8 cellular contexts compared by ENCODE assay signal in genomic region chr15:78177447-78177873, GRCh38. TPM values are rescaled to one million over a fixed set of nuclear protein-coding genes. Genes with fewer than 3 reads are reported as not detected.
DNase-seq lines count a peak whose midpoint lies in the region; ATAC-seq and TF ChIP-seq lines count a peak whose summit lies in the region.

No MANE protein-coding gene starts in this region.

- no peak overlapping the region for H3K18ac ChIP-seq in neuronal stem cell (ENCODE audit: low read length)

- TF ChIP-seq POLR2A in vagina (IDR thresholded peaks at IDR 0.05): no peak

- H3K9me3 Mint-ChIP-seq in Calu3 (ENCODE audit: low read depth, unreplicated experiment) (no peaks in the 10 kb centered on the region), WTC11 (no peaks in the 10 kb centered on the region)

- H2AK5ac ChIP-seq in neuronal stem cell (ENCODE audit: low read depth, low read length): no peak overlapping the region

- H3K27ac Mint-ChIP-seq in Calu3 (ENCODE audit: unreplicated experiment) (no peak overlapping the region), WTC11 (no peak overlapping the region)

- H4K91ac ChIP-seq in neuronal stem cell (ENCODE audit: low read depth, low read length, poor library complexity): no peak overlapping the region

- no peak overlapping the region for H3K14ac ChIP-seq in neuronal stem cell (ENCODE audit: low read length)

- no peaks in the 10 kb centered on the region for H3K27me3 ChIP-seq in neuronal stem cell (ENCODE audit: control insufficient read depth in 3 of 3, insufficient read depth in 3 of 3, low read depth in 1 of 3, low read length in 3 of 3)
- no peaks in the 10 kb centered on the region for H3K27me3 ChIP-seq in vagina

- H3K36me3 ChIP-seq in neuronal stem cell (replicated peaks in 1 of 2; ENCODE audit: control insufficient read depth in 2 of 2, insufficient read depth in 2 of 2, low read length in 2 of 2) (peaks cover 0 to 3% of the 10 kb centered on the region in 2 donors), vagina (no peaks in the 10 kb centered on the region)

- no peak overlapping the region for H3K23ac ChIP-seq in neuronal stem cell (ENCODE audit: low read depth, low read length, poor library complexity)

- no peak overlapping the region for H2AFZ ChIP-seq in neuronal stem cell (ENCODE audit: low read length)

- no peak overlapping the region for H3K9ac ChIP-seq in neuronal stem cell (ENCODE audit: low read depth, low read length, poor library complexity)

- H3K4me1 ChIP-seq in neuronal stem cell (ENCODE audit: control insufficient read depth in 2 of 2, insufficient read depth in 1 of 2, low read depth in 1 of 2, low read length in 2 of 2): no peaks in the 10 kb centered on the region
- no peaks in the 10 kb centered on the region for H3K4me1 ChIP-seq in vagina

- H2BK12ac ChIP-seq in neuronal stem cell (ENCODE audit: low read length): no peak overlapping the region

- no peaks in the 10 kb centered on the region for H3K27me3 Mint-ChIP-seq in Calu3 (ENCODE audit: unreplicated experiment)
- no peaks in the 10 kb centered on the region for H3K27me3 Mint-ChIP-seq in WTC11 (ENCODE audit: low read depth)

- no peak overlapping the region for H2BK120ac ChIP-seq in neuronal stem cell (ENCODE audit: low read depth, low read length)

- POLR2A ChIA-PET in WTC11 (lab: Charles Lee): no interaction called here

- H3K4me3 ChIP-seq in fibroblast of mammary gland (ENCODE audit: control insufficient read depth, low read depth, low read length): no peak overlapping the region
- H3K4me3 ChIP-seq in neuronal stem cell (ENCODE audit: low read length in 2 of 2): no peak overlapping the region
- no peak overlapping the region for H3K4me3 ChIP-seq in vagina

- DNase-seq in Calu3 (peak; percentile 72), HUDEP-2 (lab: John Stamatoyannopoulos, UW; ENCODE audit: unreplicated experiment in 76 of 76) (peak in 41 of 76 experiments; percentile 4 to 51 (median 28)), WTC11 (ENCODE audit: low spot score) (peak; percentile 87), fibroblast of mammary gland (ENCODE audit: low read depth) (peak; percentile 10), neuronal stem cell (ENCODE audit: low spot score) (peak; percentile 39), NCI-H2196 treated with DMSO at 0.1 percent for 48 hours (lab: John Stamatoyannopoulos, UW; ENCODE audit: unreplicated experiment) (no peak), vagina (ENCODE audit: extremely low spot score in 2 of 2) (no peak)

- no peak overlapping the region for H3K4me2 ChIP-seq in neuronal stem cell (ENCODE audit: insufficient read depth, low read length, poor library complexity, severe bottlenecking)

- intact Hi-C loops in Calu3 (cut with micrococcal nuclease; ENCODE audit: unreplicated experiment) (loop anchor here (1.0 to 5.0 kb wide), 2 partner anchors 45 to 64 kb away; partner anchors contain the start of gene CIB2), vagina (cut with DNase I) (no loop called here)

- no peaks in the 10 kb centered on the region for H3K9me3 ChIP-seq in neuronal stem cell (replicated peaks in 1 of 2; ENCODE audit: control insufficient read depth in 2 of 2, insufficient read depth in 1 of 2, low read depth in 1 of 2, low read length in 2 of 2)
- no peaks in the 10 kb centered on the region for H3K9me3 ChIP-seq in vagina

- TF ChIP-seq CTCF in Calu3 (IDR thresholded peaks at IDR 0.05; ENCODE audit: unreplicated experiment) (peak; percentile 93), WTC11 (IDR thresholded peaks at IDR 0.05) (peak; percentile 70), fibroblast of mammary gland (conservative IDR thresholded peaks at IDR 0.05; ENCODE audit: control insufficient read depth, insufficient read depth, low read depth, low read length) (peak; percentile 62), vagina (IDR thresholded peaks at IDR 0.05) (peak in 1 of 3 experiments; percentile 29)

- H3K4me1 Mint-ChIP-seq in Calu3 (ENCODE audit: low read depth, unreplicated experiment): no peaks in the 10 kb centered on the region
- peaks cover under 1% of the 10 kb centered on the region; the same call in 1 of the 2 replicates for H3K4me1 Mint-ChIP-seq in WTC11

- H3K4ac ChIP-seq in neuronal stem cell (ENCODE audit: low read length): no peak overlapping the region

- no peak overlapping the region for H3K4me3 Mint-ChIP-seq in Calu3 (ENCODE audit: low read depth, unreplicated experiment)
- H3K4me3 Mint-ChIP-seq in WTC11: no peak overlapping the region

- no peak overlapping the region for H2BK15ac ChIP-seq in neuronal stem cell (ENCODE audit: low read length)

- H3K27ac ChIP-seq in neuronal stem cell (replicated peaks; ENCODE audit: low read length) (no peak overlapping the region), vagina (no peak overlapping the region)

- WGBS in neuronal stem cell (ENCODE audit: extremely low coverage in 2 of 2, insufficient read length in 2 of 2, insufficient replicate concordance in 1 of 2), 2 donors: no CpG with 5 or more reads among the region's 12 CpGs

- H3K79me1 ChIP-seq in neuronal stem cell (ENCODE audit: low read depth, low read length): peaks cover 2% of the 10 kb centered on the region

- ATAC-seq in WTC11: peak; percentile 97
- no peak for ATAC-seq in GM21529 (IDR thresholded peaks at IDR 0.05; ENCODE audit: unreplicated experiment)

- BruUV-seq in Calu3 (replicated peaks; lab: Mats Ljungman, UMichigan): no TSS peak

- no peak overlapping the region for H2BK5ac ChIP-seq in neuronal stem cell (ENCODE audit: low read length)

- no peaks in the 10 kb centered on the region for H3K36me3 Mint-ChIP-seq in Calu3 (ENCODE audit: insufficient read depth, unreplicated experiment)
- H3K36me3 Mint-ChIP-seq in WTC11: peaks cover 4% of the 10 kb centered on the region

- H4K8ac ChIP-seq in neuronal stem cell (ENCODE audit: low read depth, low read length): no peak overlapping the region

- CTCF ChIA-PET in Calu3 (lab: Charles Lee): interaction anchor here (0.6 to 3.0 kb wide), 5 partner anchors 18 to 64 kb away, joined by 3 to 18 read pairs (median 5); partner anchors contain the start of genes CIB2 and IDH3A
- CTCF ChIA-PET in WTC11 (lab: Charles Lee): interaction anchor here (0.6 to 3.2 kb wide), 8 partner anchors 18 to 619 kb away, joined by 3 to 21 read pairs (median 7); partner anchors contain the start of genes CIB2 and SH2D7

TF ChIP-seq in WTC11, 78 proteins besides CTCF, POLR2A, EP300 and RAD21:
- peak; percentile 64; the same call in 1 of the 2 replicates for TF ChIP-seq ZNF121 (CRISPR knock-in tag; IDR thresholded peaks at IDR 0.05)
- peak; percentile 36; the same call in 1 of the 2 replicates for TF ChIP-seq TEAD1 (CRISPR knock-in tag; IDR thresholded peaks at IDR 0.05)
- TF ChIP-seq IRF1 (CRISPR knock-in tag; IDR thresholded peaks at IDR 0.05): no peak
- 0 out of 2 replicates have a peak, but pooled peaks have one; percentile 18 for TF ChIP-seq ARID4B (CRISPR knock-in tag; IDR thresholded peaks at IDR 0.05; ENCODE audit: borderline replicate concordance)

RNA-seq across cellular contexts. Expression of gene IDH3A, which starts 28.3 kb away (rescaled TPM):
- total RNA-seq in Calu3 (2022): 96.1 and 111 TPM in 2 replicates
- total RNA-seq in WTC11 (2021): 37.8 to 56.6 TPM (median 38.5 TPM) in 3 replicates
- 8.8 TPM for polyA plus RNA-seq in neuronal stem cell (2013, experiment 1 of 2)
- polyA plus RNA-seq in neuronal stem cell (2013, experiment 2 of 2): 7.7 TPM
- total RNA-seq in vagina: 60.2 TPM

RNA-seq across cellular contexts. Expression of gene CIB2, which starts 46.2 kb away (rescaled TPM):
- total RNA-seq in Calu3 (2022) (15.1 and 15.7 TPM in 2 replicates), WTC11 (2021) (45.2 to 56.4 TPM (median 56.2 TPM) in 3 replicates), vagina (13.0 TPM)
- 47.7 TPM for polyA plus RNA-seq in neuronal stem cell (2013, experiment 1 of 2)
- 46.0 TPM for polyA plus RNA-seq in neuronal stem cell (2013, experiment 2 of 2)

RNA-seq across cellular contexts. Expression of gene ACSBG1, which starts 56.9 kb away (rescaled TPM):
- total RNA-seq in Calu3 (2022): 0.45 and 0.49 TPM in 2 replicates
- 4.1 to 5.8 TPM (median 5.0 TPM) in 3 replicates for total RNA-seq in WTC11 (2021)
- polyA plus RNA-seq in neuronal stem cell (2013, experiment 1 of 2): 0.57 TPM
- 0.93 TPM for polyA plus RNA-seq in neuronal stem cell (2013, experiment 2 of 2)
- total RNA-seq in vagina: 3.4 TPM

Comparison
In these comparisons a context has a peak if more than half of its experiments do, and no peak if none do; other contexts are left out.
1. DNase-seq: peak in Calu3 (single experiment), HUDEP-2 (41 of 76), WTC11 (single experiment), fibroblast of mammary gland (single experiment) and neuronal stem cell (single experiment); none in NCI-H2196 treated with DMSO at 0.1 percent for 48 hours (single experiment) and vagina (0 of 2).